2 cellular contexts compared by ENCODE assay signal in the genomic region with DNA sequence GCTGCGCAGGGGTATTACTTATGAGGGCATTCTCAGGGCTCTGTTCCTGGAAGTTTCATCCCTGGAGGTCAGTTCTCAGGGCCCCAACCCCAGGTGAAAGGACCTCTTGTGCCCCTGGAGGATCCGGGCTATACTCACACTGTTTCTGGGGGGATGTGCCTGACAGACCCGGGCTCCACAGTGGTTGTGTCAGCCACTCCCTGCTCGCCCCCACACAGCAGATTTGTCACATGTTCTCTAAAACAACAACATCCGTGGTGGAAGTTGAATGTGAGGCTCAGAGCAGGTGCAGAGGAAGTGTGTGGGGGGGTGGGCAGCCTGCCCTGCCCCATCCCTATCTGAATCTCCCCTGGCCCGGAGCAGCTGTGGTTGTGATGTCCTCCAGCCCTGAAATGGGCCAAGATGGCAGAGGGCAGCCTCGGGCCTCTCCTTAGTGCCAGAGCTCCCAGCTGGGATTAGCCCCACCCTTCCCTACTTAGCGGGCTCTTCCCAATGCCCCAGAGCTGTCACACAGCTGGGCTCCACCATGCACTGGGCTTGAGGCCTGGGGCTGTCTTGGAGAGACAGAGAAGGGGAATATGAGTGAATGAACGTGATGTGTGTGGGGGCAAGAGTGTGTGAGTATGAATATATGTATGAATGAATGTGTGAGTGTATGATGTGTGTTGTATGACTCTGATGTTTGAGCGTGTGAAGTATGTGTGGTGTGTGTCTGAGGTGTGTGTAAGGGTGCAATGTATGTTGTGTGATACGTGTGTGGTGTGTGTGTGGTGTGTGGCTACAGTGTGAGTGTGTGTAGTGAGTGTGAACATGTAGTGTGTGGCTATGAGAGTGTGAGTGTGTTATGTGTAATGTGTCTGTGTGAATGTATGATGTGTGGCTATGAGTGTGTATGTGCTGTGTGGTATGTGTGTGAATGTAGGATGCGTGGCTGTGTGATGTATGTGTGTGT.
A peak's percentile ranks its signal among the peaks of the same experiment; 100 is the strongest.
TF ChIP-seq lines count a peak whose summit lies in the region.

No MANE protein-coding gene starts in this region.

TF ChIP-seq in HepG2, 621 proteins besides CTCF, POLR2A, EP300 and RAD21:
- TF ChIP-seq SOX6 (IDR thresholded peaks at IDR 0.05) = 0 out of 2 replicates have a peak, but pooled peaks have one; percentile 49
- no peak for TF ChIP-seq SOX6 (CRISPR knock-in tag; IDR thresholded peaks at IDR 0.05)
- TF ChIP-seq CREM (IDR thresholded peaks at IDR 0.05) = no peak
- no peak for TF ChIP-seq CREM (CRISPR knock-in tag; IDR thresholded peaks at IDR 0.05)
- TF ChIP-seq ZNF780A (CRISPR knock-in tag; IDR thresholded peaks at IDR 0.05) = no peak
- 0 out of 2 replicates have a peak, but pooled peaks have one; percentile 30 for TF ChIP-seq JUNB (CRISPR knock-in tag; IDR thresholded peaks at IDR 0.05; ENCODE audit: borderline replicate concordance)
- no peak for TF ChIP-seq RARA (CRISPR knock-in tag; IDR thresholded peaks at IDR 0.05)
- TF ChIP-seq ZNF598 (CRISPR knock-in tag; IDR thresholded peaks at IDR 0.05; ENCODE audit: borderline replicate concordance) = no peak
- peak; percentile 52; the same call in 1 of the 2 replicates for TF ChIP-seq IKZF1 (IDR thresholded peaks at IDR 0.05)
- no peak for TF ChIP-seq ZBTB7A (CRISPR knock-in tag; IDR thresholded peaks at IDR 0.05)
- TF ChIP-seq, protein P1, sequence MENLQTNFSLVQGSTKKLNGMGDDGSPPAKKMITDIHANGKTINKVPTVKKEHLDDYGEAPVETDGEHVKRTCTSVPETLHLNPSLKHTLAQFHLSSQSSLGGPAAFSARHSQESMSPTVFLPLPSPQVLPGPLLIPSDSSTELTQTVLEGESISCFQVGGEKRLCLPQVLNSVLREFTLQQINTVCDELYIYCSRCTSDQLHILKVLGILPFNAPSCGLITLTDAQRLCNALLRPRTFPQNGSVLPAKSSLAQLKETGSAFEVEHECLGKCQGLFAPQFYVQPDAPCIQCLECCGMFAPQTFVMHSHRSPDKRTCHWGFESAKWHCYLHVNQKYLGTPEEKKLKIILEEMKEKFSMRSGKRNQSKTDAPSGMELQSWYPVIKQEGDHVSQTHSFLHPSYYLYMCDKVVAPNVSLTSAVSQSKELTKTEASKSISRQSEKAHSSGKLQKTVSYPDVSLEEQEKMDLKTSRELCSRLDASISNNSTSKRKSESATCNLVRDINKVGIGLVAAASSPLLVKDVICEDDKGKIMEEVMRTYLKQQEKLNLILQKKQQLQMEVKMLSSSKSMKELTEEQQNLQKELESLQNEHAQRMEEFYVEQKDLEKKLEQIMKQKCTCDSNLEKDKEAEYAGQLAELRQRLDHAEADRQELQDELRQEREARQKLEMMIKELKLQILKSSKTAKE (CRISPR knock-in tag; IDR thresholded peaks at IDR 0.05; ENCODE audit: borderline replicate concordance) = 0 out of 2 replicates have a peak, but pooled peaks have one; percentile 4

TF ChIP-seq in SK-N-SH treated with all-trans-retinoic acid at 6 μM for 48 hours, 23 proteins besides CTCF, POLR2A, EP300 and RAD21:
- no peak for TF ChIP-seq ESRRG (CRISPR knock-in tag; IDR thresholded peaks at IDR 0.05)
- TF ChIP-seq ZNF70 (CRISPR knock-in tag; IDR thresholded peaks at IDR 0.05) = no peak
- TF ChIP-seq, protein P2, sequence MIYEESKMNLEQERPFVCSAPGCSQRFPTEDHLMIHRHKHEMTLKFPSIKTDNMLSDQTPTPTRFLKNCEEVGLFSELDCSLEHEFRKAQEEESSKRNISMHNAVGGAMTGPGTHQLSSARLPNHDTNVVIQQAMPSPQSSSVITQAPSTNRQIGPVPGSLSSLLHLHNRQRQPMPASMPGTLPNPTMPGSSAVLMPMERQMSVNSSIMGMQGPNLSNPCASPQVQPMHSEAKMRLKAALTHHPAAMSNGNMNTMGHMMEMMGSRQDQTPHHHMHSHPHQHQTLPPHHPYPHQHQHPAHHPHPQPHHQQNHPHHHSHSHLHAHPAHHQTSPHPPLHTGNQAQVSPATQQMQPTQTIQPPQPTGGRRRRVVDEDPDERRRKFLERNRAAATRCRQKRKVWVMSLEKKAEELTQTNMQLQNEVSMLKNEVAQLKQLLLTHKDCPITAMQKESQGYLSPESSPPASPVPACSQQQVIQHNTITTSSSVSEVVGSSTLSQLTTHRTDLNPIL (CRISPR knock-in tag; IDR thresholded peaks at IDR 0.05; ENCODE audit: low read depth) = no peak
- no peak for TF ChIP-seq CSDC2 (CRISPR knock-in tag; IDR thresholded peaks at IDR 0.05)
- no peak for TF ChIP-seq RARB (CRISPR knock-in tag; IDR thresholded peaks at IDR 0.05)
- TF ChIP-seq, protein P3, sequence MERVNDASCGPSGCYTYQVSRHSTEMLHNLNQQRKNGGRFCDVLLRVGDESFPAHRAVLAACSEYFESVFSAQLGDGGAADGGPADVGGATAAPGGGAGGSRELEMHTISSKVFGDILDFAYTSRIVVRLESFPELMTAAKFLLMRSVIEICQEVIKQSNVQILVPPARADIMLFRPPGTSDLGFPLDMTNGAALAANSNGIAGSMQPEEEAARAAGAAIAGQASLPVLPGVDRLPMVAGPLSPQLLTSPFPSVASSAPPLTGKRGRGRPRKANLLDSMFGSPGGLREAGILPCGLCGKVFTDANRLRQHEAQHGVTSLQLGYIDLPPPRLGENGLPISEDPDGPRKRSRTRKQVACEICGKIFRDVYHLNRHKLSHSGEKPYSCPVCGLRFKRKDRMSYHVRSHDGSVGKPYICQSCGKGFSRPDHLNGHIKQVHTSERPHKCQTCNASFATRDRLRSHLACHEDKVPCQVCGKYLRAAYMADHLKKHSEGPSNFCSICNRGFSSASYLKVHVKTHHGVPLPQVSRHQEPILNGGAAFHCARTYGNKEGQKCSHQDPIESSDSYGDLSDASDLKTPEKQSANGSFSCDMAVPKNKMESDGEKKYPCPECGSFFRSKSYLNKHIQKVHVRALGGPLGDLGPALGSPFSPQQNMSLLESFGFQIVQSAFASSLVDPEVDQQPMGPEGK (CRISPR knock-in tag; IDR thresholded peaks at IDR 0.05; ENCODE audit: borderline replicate concordance) = no peak
- TF ChIP-seq TOX (CRISPR knock-in tag; IDR thresholded peaks at IDR 0.05; ENCODE audit: borderline replicate concordance) = no peak
- TF ChIP-seq ISL1 (CRISPR knock-in tag; IDR thresholded peaks at IDR 0.05) = no peak
- no peak for TF ChIP-seq PPARA (CRISPR knock-in tag; IDR thresholded peaks at IDR 0.05; ENCODE audit: borderline replicate concordance)
- TF ChIP-seq ZFP30 (CRISPR knock-in tag; IDR thresholded peaks at IDR 0.05) = no peak
- TF ChIP-seq SNAI2 (CRISPR knock-in tag; IDR thresholded peaks at IDR 0.05) = no peak
- TF ChIP-seq ZNF8 (CRISPR knock-in tag; IDR thresholded peaks at IDR 0.05) = no peak
- TF ChIP-seq GLIS3 (CRISPR knock-in tag; IDR thresholded peaks at IDR 0.05) = no peak
- no peak for TF ChIP-seq ZFP3 (CRISPR knock-in tag; IDR thresholded peaks at IDR 0.05)
